Comparison of ENCODE assay signal across 17 cellular contexts in genomic region chr17:39306509-39307212, GRCh38.
DNase-seq lines count a peak whose midpoint lies in the region; ATAC-seq, FAIRE-seq and TF ChIP-seq lines count a peak whose summit lies in the region.
"Had no signal": no experiment of that assay in that cellular context is flagged by ENCODE, and none has a peak within 500 bp of the region (broad histone marks: within the 10 kb centered on the region; RNA-seq: fewer than 3 reads in every experiment).

No MANE protein-coding gene starts in this region.

- TF ChIP-seq CTCF in heart right ventricle (IDR thresholded peaks at IDR 0.05) (no peak), right atrium auricular region (IDR thresholded peaks at IDR 0.05) (no peak), activated B cell treated with CpG ODN at 0.5 μM for 24 hours (IDR thresholded peaks at IDR 0.05) (no peak), type B pancreatic cell (conservative IDR thresholded peaks at IDR 0.05) (no peak)

- H3K4me3 ChIP-seq in heart right ventricle (no peak overlapping the region), right atrium auricular region (no peak overlapping the region)
- H3K4me3 ChIP-seq: skin epidermis had no signal

- intact Hi-C loops in heart right ventricle (cut with DNase I): no loop called here
- intact Hi-C loops in activated B cell treated with CpG ODN at 0.5 μM for 24 hours (cut with micrococcal nuclease): loop anchor here (5.0 kb wide), 1 partner anchor 96 kb away; the partner anchor contains the start of gene FBXL20

- H3K36me3 ChIP-seq in heart right ventricle (peaks cover 0 to 29% (median 0%) of the 10 kb centered on the region in 9 donors), right atrium auricular region (peaks cover 5% of the 10 kb centered on the region)

- no peaks in the 10 kb centered on the region for H3K27me3 Mint-ChIP-seq in activated B cell treated with CpG ODN at 0.5 μM for 24 hours
- H3K27me3 Mint-ChIP-seq in type B pancreatic cell: no peaks in the 10 kb centered on the region
- H3K27me3 Mint-ChIP-seq: activated CD4-positive, alpha-beta T cell treated with anti-CD3 and anti-CD28 coated beads, Interleukin-2, amount 10 ng/mL, durations not matched to agents 24 days and 14 days had no signal

- H3K27ac ChIP-seq in heart right ventricle: peak overlapping the region in 6 of 10 donors; percentile 1 to 63 (median 43)
- H3K27ac ChIP-seq in right atrium auricular region: no peak overlapping the region
- H3K27ac ChIP-seq: epithelial cell of prostate had no signal

- peak; percentile 88 for FAIRE-seq in islet of Langerhans (lab: Jason Lieb, UNC)
- FAIRE-seq in frontal cortex (lab: Jason Lieb, UNC): no peak
- FAIRE-seq: urothelium cell line had no signal

- POLR2A ChIA-PET in activated B cell treated with CpG ODN at 0.5 μM for 24 hours (lab: Charles Lee): interaction anchor here (0.9 to 1.6 kb wide), 4 partner anchors 14 to 155 kb away, joined by 3 to 9 read pairs (median 6); partner anchors contain the start of genes CDK12, FBXL20 and RPL19

- CTCF ChIA-PET in activated B cell treated with CpG ODN at 0.5 μM for 24 hours (lab: Charles Lee): no interaction called here

- WGBS in heart right ventricle, 2 donors: 46 to 56% methylated on average over 3 of the region's 3 CpGs

- H3K4me3 Mint-ChIP-seq in activated B cell treated with CpG ODN at 0.5 μM for 24 hours (peak overlapping the region; percentile 75), type B pancreatic cell (no peak overlapping the region)
- H3K4me3 Mint-ChIP-seq: activated CD4-positive, alpha-beta T cell treated with anti-CD3 and anti-CD28 coated beads, Interleukin-2, amount 10 ng/mL, durations not matched to agents 24 days and 14 days; natural killer cell had no signal

- H3K4me1 ChIP-seq in heart right ventricle (peaks cover 0 to 20% (median 16%) of the 10 kb centered on the region in 9 donors), right atrium auricular region (peaks cover 0 to 18% of the 10 kb centered on the region in 2 donors)

- H3K36me3 Mint-ChIP-seq in activated B cell treated with CpG ODN at 0.5 μM for 24 hours (ENCODE audit: low read depth) (peaks cover 19% of the 10 kb centered on the region), type B pancreatic cell (peaks cover 12% of the 10 kb centered on the region)
- H3K36me3 Mint-ChIP-seq: natural killer cell had no signal

- H3K9me3 ChIP-seq in heart right ventricle: no peaks in the 10 kb centered on the region
- H3K9me3 ChIP-seq in right atrium auricular region: no peaks in the 10 kb centered on the region

- peak overlapping the region; percentile 75 for H3K27ac Mint-ChIP-seq in activated B cell treated with CpG ODN at 0.5 μM for 24 hours
- H3K27ac Mint-ChIP-seq in type B pancreatic cell: peak overlapping the region; percentile 54
- H3K27ac Mint-ChIP-seq: activated CD4-positive, alpha-beta T cell treated with anti-CD3 and anti-CD28 coated beads, Interleukin-2, amount 10 ng/mL, durations not matched to agents 24 days and 14 days; natural killer cell had no signal

- H3K9me3 Mint-ChIP-seq in activated B cell treated with CpG ODN at 0.5 μM for 24 hours (no peaks in the 10 kb centered on the region), type B pancreatic cell (no peaks in the 10 kb centered on the region)
- H3K9me3 Mint-ChIP-seq: activated CD4-positive, alpha-beta T cell treated with anti-CD3 and anti-CD28 coated beads, Interleukin-2, amount 10 ng/mL, durations not matched to agents 24 days and 14 days; natural killer cell had no signal

- H3K27me3 ChIP-seq in heart right ventricle (no peaks in the 10 kb centered on the region), right atrium auricular region (no peaks in the 10 kb centered on the region)

- H3K4me1 Mint-ChIP-seq in activated B cell treated with CpG ODN at 0.5 μM for 24 hours: peaks cover 23% of the 10 kb centered on the region
- peaks cover 13% of the 10 kb centered on the region for H3K4me1 Mint-ChIP-seq in type B pancreatic cell (ENCODE audit: unreplicated experiment)
- H3K4me1 Mint-ChIP-seq: activated CD4-positive, alpha-beta T cell treated with anti-CD3 and anti-CD28 coated beads, Interleukin-2, amount 10 ng/mL, durations not matched to agents 24 days and 14 days had no signal

- peak in 1 of 8 donors; percentile 45 for ATAC-seq in heart right ventricle
- ATAC-seq in activated B cell treated with CpG ODN at 0.5 μM for 24 hours (ENCODE audit: low read depth): peak; percentile 60
- ATAC-seq: natural killer cell had no signal

- DNase-seq in heart right ventricle (no peak), right atrium auricular region (ENCODE audit: low spot score) (no peak), activated B cell treated with CpG ODN at 0.5 μM for 24 hours (no peak), type B pancreatic cell (ENCODE audit: extremely low spot score, unreplicated experiment) (no peak), cerebellar cortex (ENCODE audit: low spot score) (no peak), SKM-1 (lab: John Stamatoyannopoulos, UW; ENCODE audit: unreplicated experiment) (no peak), frontal cortex (ENCODE audit: low spot score in 2 of 2) (no peak)
- DNase-seq: activated CD4-positive, alpha-beta T cell treated with anti-CD3 and anti-CD28 coated beads, Interleukin-2, amount 10 ng/mL, durations not matched to agents 24 days and 14 days; activated effector memory CD4-positive, alpha-beta T cell treated with anti-CD3 and anti-CD28 coated beads, Interleukin-2, amount 50 U/mL, for 16 hours; DND-41; KG1; natural killer cell; NCI-H2081 treated with DMSO at 0.1 percent for 48 hours had no signal

Comparison
In these comparisons a context has a peak if more than half of its experiments do, and no peak if none do; other contexts are left out.
1. H3K27ac ChIP-seq: peak in heart right ventricle (6 of 10); none in right atrium auricular region (0 of 2).